ENCODE assay signal across 9 cellular contexts in the genomic region with DNA sequence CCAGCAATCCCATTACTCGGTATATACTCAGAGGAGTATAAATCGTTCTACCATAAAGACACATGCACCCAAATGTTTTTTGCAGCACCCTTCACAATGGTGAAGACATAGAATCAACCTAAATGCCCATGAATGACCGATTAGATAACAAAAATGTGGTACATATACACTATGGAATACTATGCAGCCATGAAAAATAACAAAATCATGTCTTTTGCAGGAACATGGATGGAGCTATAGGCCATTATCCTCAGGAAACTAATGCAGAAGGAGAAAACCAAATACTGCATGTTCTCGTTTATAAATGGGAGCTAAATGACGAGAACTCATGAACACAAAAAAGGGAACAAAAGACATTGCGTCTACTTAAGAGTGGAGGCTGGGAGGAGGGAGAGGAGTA.
"Had no signal": no experiment of that assay in that cellular context is flagged by ENCODE, and none has a peak within 500 bp of the region (broad histone marks: within the 10 kb centered on the region; RNA-seq: fewer than 3 reads in every experiment).

No MANE protein-coding gene starts in this region.

- H3K4me3 ChIP-seq: GM23248 had no signal

- DNase-seq: GM23248, GOT3, H9, HCEC 1CT, HFFc6, KG1 had no signal

- H2AFZ ChIP-seq: GM23248 had no signal

- FAIRE-seq: H54, HepG2 had no signal

- ATAC-seq: HepG2 had no signal

- H3K9ac ChIP-seq: GM23248 had no signal

- H3K27ac ChIP-seq: GM23248, HL-60 had no signal
